26 cellular contexts compared by ENCODE assay signal in genomic region chr7:20075992-20076813, GRCh38.
DNase-seq lines count a peak whose midpoint lies in the region; ATAC-seq, FAIRE-seq and TF ChIP-seq lines count a peak whose summit lies in the region.
"Had no signal": no experiment of that assay in that cellular context is flagged by ENCODE, and none has a peak within 500 bp of the region (broad histone marks: within the 10 kb centered on the region; RNA-seq: fewer than 3 reads in every experiment).

No MANE protein-coding gene starts in this region.

- FAIRE-seq in A549 (lab: Jason Lieb, UNC): no peak
- FAIRE-seq: GM12878 had no signal

- 59% methylated on average over 4 of the region's 4 CpGs for WGBS in A549 (ENCODE audit: missing lambda C conversion rate)
- WGBS in IMR-90 (ENCODE audit: extremely low coverage in 2 of 2, insufficient read length in 1 of 2), 2 experiments: no CpG with 5 or more reads among the region's 4 CpGs
- WGBS in mesenchymal stem cell: 84% methylated on average over 3 of the region's 4 CpGs
- 66% methylated on average over 4 of the region's 4 CpGs for WGBS in prostate gland

- no peak overlapping the region for H3K4me2 ChIP-seq in A549
- no peak overlapping the region for H3K4me2 ChIP-seq in IMR-90 (ENCODE audit: low read depth, low read length)
- H3K4me2 ChIP-seq in mesenchymal stem cell (ENCODE audit: low read length, poor library complexity, severe bottlenecking): no peak overlapping the region
- H3K4me2 ChIP-seq: SK-N-SH had no signal

- H2BK120ac ChIP-seq in IMR-90 (ENCODE audit: low read depth, low read length): no peak overlapping the region
- no peak overlapping the region for H2BK120ac ChIP-seq in mesenchymal stem cell (ENCODE audit: low read depth, low read length)

- ATAC-seq in A549 (no peak), IMR-90 (ENCODE audit: low read depth) (no peak), HG02588 (IDR thresholded peaks at IDR 0.05; ENCODE audit: unreplicated experiment) (no peak)
- ATAC-seq: foreskin keratinocyte; GM12878; mucosa of descending colon; stimulated activated naive CD8-positive, alpha-beta T cell treated with anti-CD3 and anti-CD28 coated beads, Interleukin-15, amount 100 ng/mL, for 72 hours; T-helper 17 cell had no signal

- H3K4me3 ChIP-seq in A549: no peak overlapping the region
- H3K4me3 ChIP-seq in IMR-90 (ENCODE audit: insufficient read depth, low read depth, low read length): no peak overlapping the region
- H3K4me3 ChIP-seq in mesenchymal stem cell (ENCODE audit: insufficient read depth in 1 of 2, low read depth in 1 of 2, low read length in 2 of 2): no peak overlapping the region
- H3K4me3 ChIP-seq in prostate gland: no peak overlapping the region
- H3K4me3 ChIP-seq: GM12878, HAP-1, mucosa of descending colon, tibial nerve had no signal

- H3K14ac ChIP-seq in IMR-90 (replicated peaks; ENCODE audit: low read depth, low read length) (no peak overlapping the region), mesenchymal stem cell (ENCODE audit: low read length in 2 of 2) (no peak overlapping the region)

- H3K36me3 ChIP-seq in IMR-90 (ENCODE audit: control insufficient read depth, insufficient read depth, low read length) (no peaks in the 10 kb centered on the region), mesenchymal stem cell (ENCODE audit: control insufficient read depth in 1 of 2, insufficient read depth in 2 of 2, low read depth in 1 of 2, low read length in 2 of 2) (no peaks in the 10 kb centered on the region), prostate gland (no peaks in the 10 kb centered on the region)
- H3K36me3 ChIP-seq: HAP-1, tibial nerve had no signal

- H3K9me1 ChIP-seq in IMR-90 (ENCODE audit: insufficient read depth, low read length): no peaks in the 10 kb centered on the region

- H2BK15ac ChIP-seq in IMR-90 (ENCODE audit: low read depth, low read length): no peak overlapping the region
- H2BK15ac ChIP-seq in mesenchymal stem cell (ENCODE audit: low read depth, poor library complexity, severe bottlenecking): no peak overlapping the region

- H2AFZ ChIP-seq in IMR-90 (replicated peaks; ENCODE audit: low read length, poor library complexity) (no peak overlapping the region), mesenchymal stem cell (ENCODE audit: low read depth, low read length) (no peak overlapping the region)
- H2AFZ ChIP-seq: parathyroid adenoma had no signal

- DNase-seq in A549 (ENCODE audit: low read depth in 1 of 2, low spot score in 1 of 2): no peak
- no peak for DNase-seq in IMR-90
- peak; percentile 98 for DNase-seq in fibroblast of gingiva (ENCODE audit: low read depth)
- DNase-seq in mesenchymal stem cell: peak; percentile 2
- DNase-seq in stimulated activated naive CD4-positive, alpha-beta T cell treated with Interleukin-2 at 50 U/mL for 16 hours (lab: John Stamatoyannopoulos, UW): no peak
- no peak for DNase-seq in DMS114 treated with DMSO at 0.1 percent for 48 hours (lab: John Stamatoyannopoulos, UW; ENCODE audit: unreplicated experiment)
- no peak for DNase-seq in prostate gland (ENCODE audit: low spot score)
- DNase-seq: 8988T; activated CD4-positive, alpha-beta T cell treated with anti-CD3 and anti-CD28 coated beads for 4 hours; activated naive CD4-positive, alpha-beta T cell treated with anti-CD3 and anti-CD28 coated beads, Interleukin-2, amount 10 ng/mL, durations not matched to agents 7 days and 5 days; anterior cingulate cortex; DND-41; foreskin keratinocyte; mucosa of descending colon; NCI-H1092 treated with DMSO at 0.1 percent for 48 hours; NCI-H187 treated with DMSO at 0.1 percent for 48 hours; NCI-H748 treated with DMSO at 0.1 percent for 48 hours; SK-N-SH; stimulated activated CD4-positive, alpha-beta T cell treated with anti-CD3 and anti-CD28 coated beads, Interleukin-15, amount 100 ng/mL, for 24 hours; stimulated activated naive CD8-positive, alpha-beta T cell treated with anti-CD3 and anti-CD28 coated beads, Interleukin-15, amount 100 ng/mL, for 72 hours; T-helper 17 cell had no signal

- TF ChIP-seq RAD21 in A549 (conservative IDR thresholded peaks at IDR 0.05 in 1 of 2, IDR thresholded peaks at IDR 0.05 in 1 of 2): no peak
- no peak for TF ChIP-seq RAD21 in IMR-90 (IDR thresholded peaks at IDR 0.05; ENCODE audit: low read length)

- H3K4ac ChIP-seq in IMR-90 (ENCODE audit: low read depth, low read length) (no peak overlapping the region), mesenchymal stem cell (ENCODE audit: low read depth in 1 of 2, low read length in 2 of 2) (no peak overlapping the region)

- intact Hi-C loops in IMR-90 (cut with micrococcal nuclease) (no loop called here), prostate gland (cut with DNase I) (no loop called here)

- no peaks in the 10 kb centered on the region for H4K20me1 ChIP-seq in IMR-90 (ENCODE audit: insufficient read depth, low read length)

- H3K79me1 ChIP-seq in IMR-90 (ENCODE audit: low read depth in 1 of 2, low read length in 2 of 2) (no peaks in the 10 kb centered on the region), mesenchymal stem cell (replicated peaks; ENCODE audit: low read length, poor library complexity, severe bottlenecking) (no peaks in the 10 kb centered on the region)

- CTCF ChIA-PET in A549 (lab: Yijun Ruan, JAX) (interaction anchor here (0.8 kb wide), 1 partner anchor 22 kb away, joined by 4 read pairs; no protein-coding TSS in a partner anchor), IMR-90 (lab: Yijun Ruan, JAX) (no interaction called here)

- POLR2A ChIA-PET in A549 (lab: Yijun Ruan, JAX) (no interaction called here), IMR-90 (lab: Charles Lee; ENCODE audit: unreplicated experiment) (no interaction called here)

- TF ChIP-seq POLR2A in A549 (IDR thresholded peaks at IDR 0.05; ENCODE audit: low read length) (no peak), IMR-90 (IDR thresholded peaks at IDR 0.05; ENCODE audit: low read depth, low read length) (no peak), prostate gland (IDR thresholded peaks at IDR 0.05) (no peak)

- H3K27me3 ChIP-seq in IMR-90 (ENCODE audit: control insufficient read depth, insufficient read depth, low read length) (no peaks in the 10 kb centered on the region), mesenchymal stem cell (ENCODE audit: control insufficient read depth in 1 of 2, insufficient read depth in 1 of 2, low read length in 2 of 2) (no peaks in the 10 kb centered on the region), prostate gland (replicated peaks; ENCODE audit: insufficient read depth) (no peaks in the 10 kb centered on the region)
- H3K27me3 ChIP-seq: foreskin keratinocyte, tibial nerve had no signal

- no peak overlapping the region for H4K8ac ChIP-seq in IMR-90 (ENCODE audit: low read depth in 2 of 2, low read length in 2 of 2)
- no peak overlapping the region for H4K8ac ChIP-seq in mesenchymal stem cell (ENCODE audit: low read length)

- TF ChIP-seq CTCF in A549 (IDR thresholded peaks at IDR 0.05): no peak
- no peak for TF ChIP-seq CTCF in IMR-90 (conservative IDR thresholded peaks at IDR 0.05; ENCODE audit: low read depth, low read length)
- no peak for TF ChIP-seq CTCF in prostate gland (IDR thresholded peaks at IDR 0.05)

- H3K9ac ChIP-seq in IMR-90 (ENCODE audit: low read depth, low read length): no peak overlapping the region
- H3K9ac ChIP-seq in mesenchymal stem cell (ENCODE audit: low read length): peak overlapping the region; percentile 28
- H3K9ac ChIP-seq: parathyroid adenoma, SK-N-SH had no signal

- in situ Hi-C loops in IMR-90 (cut with MboI; ENCODE audit: low sequenced_read_pairs): no loop called here

- H3K56ac ChIP-seq in IMR-90 (ENCODE audit: extremely low read depth, insufficient read depth, low read length): no peak overlapping the region

- H2BK5ac ChIP-seq in IMR-90 (ENCODE audit: low read depth, low read length, poor library complexity, severe bottlenecking) (no peak overlapping the region), mesenchymal stem cell (ENCODE audit: low read depth, low read length, poor library complexity, severe bottlenecking) (no peak overlapping the region)

- H4K91ac ChIP-seq in IMR-90 (ENCODE audit: insufficient read depth, low read depth, low read length): no peak overlapping the region
- no peak overlapping the region for H4K91ac ChIP-seq in mesenchymal stem cell (ENCODE audit: low read length)

- H2AK9ac ChIP-seq in IMR-90 (replicated peaks; ENCODE audit: low read depth, low read length, poor library complexity): no peak overlapping the region

- no peak overlapping the region for H2BK20ac ChIP-seq in IMR-90 (ENCODE audit: low read depth, low read length)

- no peak overlapping the region for H3K23ac ChIP-seq in IMR-90 (ENCODE audit: low read depth, low read length)
- no peak overlapping the region for H3K23ac ChIP-seq in mesenchymal stem cell (ENCODE audit: low read length in 2 of 2)

- TF ChIP-seq EP300 in A549 (IDR thresholded peaks at IDR 0.05): no peak

- no peak overlapping the region for H3K27ac ChIP-seq in A549
- H3K27ac ChIP-seq in IMR-90 (ENCODE audit: insufficient read depth, low read length): no peak overlapping the region; the same call in 1 of the 2 replicates
- H3K27ac ChIP-seq in mesenchymal stem cell (ENCODE audit: low read length, poor library complexity, severe bottlenecking): no peak overlapping the region
- no peak overlapping the region for H3K27ac ChIP-seq in prostate gland
- H3K27ac ChIP-seq: foreskin keratinocyte, parathyroid adenoma, tibial nerve had no signal

- dilution Hi-C loops in IMR-90 (cut with HindIII; ENCODE audit: low sequenced_read_pairs, unreplicated experiment): no loop called here

- H2AK5ac ChIP-seq in IMR-90 (ENCODE audit: low read depth, low read length) (no peak overlapping the region), mesenchymal stem cell (ENCODE audit: low read length, severe bottlenecking) (no peak overlapping the region)

- H3K18ac ChIP-seq in IMR-90 (ENCODE audit: low read depth, low read length) (no peak overlapping the region), mesenchymal stem cell (ENCODE audit: low read depth in 1 of 2, low read length in 2 of 2) (no peak overlapping the region)

- no peak overlapping the region for H4K5ac ChIP-seq in IMR-90 (ENCODE audit: low read depth, low read length)

- BruUV-seq in IMR-90 (replicated peaks; lab: Mats Ljungman, UMichigan): no TSS peak

- H3K9me3 ChIP-seq in A549: no peaks in the 10 kb centered on the region
- H3K9me3 ChIP-seq in IMR-90 (ENCODE audit: control insufficient read depth, insufficient read depth, low read length): no peaks in the 10 kb centered on the region
- H3K9me3 ChIP-seq in mesenchymal stem cell (ENCODE audit: control insufficient read depth, low read length): no peaks in the 10 kb centered on the region
- no peaks in the 10 kb centered on the region for H3K9me3 ChIP-seq in prostate gland
- H3K9me3 ChIP-seq: HAP-1, mucosa of descending colon, SK-N-SH, tibial nerve had no signal

- H2BK12ac ChIP-seq in mesenchymal stem cell (ENCODE audit: low read length in 2 of 2): no peak overlapping the region

- H3K4me1 ChIP-seq in A549 (no peaks in the 10 kb centered on the region), IMR-90 (ENCODE audit: control insufficient read depth, insufficient read depth, low read length) (no peaks in the 10 kb centered on the region), mesenchymal stem cell (ENCODE audit: control insufficient read depth, insufficient read depth, low read depth, low read length) (no peaks in the 10 kb centered on the region), prostate gland (replicated peaks) (no peaks in the 10 kb centered on the region)
- H3K4me1 ChIP-seq: foreskin keratinocyte, parathyroid adenoma had no signal

TF ChIP-seq in IMR-90, 13 proteins besides CTCF, POLR2A, EP300 and RAD21 (continues in another document):
- no peak for TF ChIP-seq MAZ (IDR thresholded peaks at IDR 0.05; ENCODE audit: borderline replicate concordance, low read depth, low read length)

Comparison
In these comparisons a context has a peak if more than half of its experiments do, and no peak if none do; other contexts are left out.
1. DNase-seq: peak in fibroblast of gingiva (single experiment) and mesenchymal stem cell (single experiment); none in A549 (0 of 2), IMR-90 (single experiment), stimulated activated naive CD4-positive, alpha-beta T cell treated with Interleukin-2 at 50 U/mL for 16 hours (single experiment), DMS114 treated with DMSO at 0.1 percent for 48 hours (single experiment) and prostate gland (single experiment).